Comparison of ENCODE assay signal across 10 cellular contexts in genomic region chr2:156110890-156111289, GRCh38.
DNase-seq lines count a peak whose midpoint lies in the region; ATAC-seq, FAIRE-seq and TF ChIP-seq lines count a peak whose summit lies in the region.
"Had no signal": no experiment of that assay in that cellular context is flagged by ENCODE, and none has a peak within 500 bp of the region (broad histone marks: within the 10 kb centered on the region; RNA-seq: fewer than 3 reads in every experiment).

No MANE protein-coding gene starts in this region.

- no peak for TF ChIP-seq POLR2A in sigmoid colon (IDR thresholded peaks at IDR 0.05)

- no peak overlapping the region for H3K9ac ChIP-seq in keratinocyte (ENCODE audit: control insufficient read depth, extremely low read depth, insufficient read depth, low read length)

- no peaks in the 10 kb centered on the region for H3K36me3 ChIP-seq in OCI-LY7 (ENCODE audit: insufficient read depth, low read length)
- H3K36me3 ChIP-seq in keratinocyte (ENCODE audit: control insufficient read depth in 2 of 2, extremely low read depth in 1 of 2, insufficient read depth in 2 of 2, low read length in 2 of 2), result no peaks in the 10 kb centered on the region
- H3K36me3 ChIP-seq in sigmoid colon, result no peaks in the 10 kb centered on the region
- H3K36me3 ChIP-seq: neutrophil had no signal

- no peak overlapping the region for H3K27ac ChIP-seq in CD4-positive, alpha-beta T cell (ENCODE audit: low read depth, low read length)
- H3K27ac ChIP-seq in OCI-LY7 (ENCODE audit: low read depth, low read length, poor library complexity, severe bottlenecking) (no peak overlapping the region), keratinocyte (ENCODE audit: control insufficient read depth, insufficient read depth, low read length) (no peak overlapping the region), sigmoid colon (no peak overlapping the region)
- H3K27ac ChIP-seq: neutrophil had no signal

- H4K20me1 ChIP-seq in OCI-LY7 (ENCODE audit: insufficient read depth, low read length) (no peaks in the 10 kb centered on the region), keratinocyte (ENCODE audit: control insufficient read depth, extremely low read depth, insufficient read depth, low read length) (no peaks in the 10 kb centered on the region)

- H3K27me3 Mint-ChIP-seq in CD4-positive, alpha-beta T cell, result no peaks in the 10 kb centered on the region
- H3K27me3 Mint-ChIP-seq: activated naive CD8-positive, alpha-beta T cell had no signal

- CTCF ChIA-PET in CD4-positive, alpha-beta T cell (lab: Charles Lee), result no interaction called here
- CTCF ChIA-PET in OCI-LY7 (lab: Charles Lee; ENCODE audit: unreplicated experiment), result no interaction called here

- no peaks in the 10 kb centered on the region for H3K4me1 ChIP-seq in OCI-LY7 (ENCODE audit: insufficient read depth, low read length, poor library complexity, severe bottlenecking)
- peaks cover 16% of the 10 kb centered on the region for H3K4me1 ChIP-seq in keratinocyte (ENCODE audit: control insufficient read depth, extremely low read depth, insufficient read depth, low read length)
- H3K4me1 ChIP-seq in sigmoid colon, result no peaks in the 10 kb centered on the region

- no peaks in the 10 kb centered on the region for H3K36me3 Mint-ChIP-seq in CD4-positive, alpha-beta T cell (ENCODE audit: low read depth)
- H3K36me3 Mint-ChIP-seq: activated naive CD8-positive, alpha-beta T cell had no signal

- no peak for TF ChIP-seq CTCF in CD4-positive, alpha-beta T cell (IDR thresholded peaks at IDR 0.05)
- TF ChIP-seq CTCF in OCI-LY7 (conservative IDR thresholded peaks at IDR 0.05; ENCODE audit: low read length) (peak; percentile 48), keratinocyte (optimal IDR thresholded peaks at IDR 0.05 in 1 of 3, IDR thresholded peaks at IDR 0.05 in 1 of 3, conservative IDR thresholded peaks at IDR 0.05 in 1 of 3; ENCODE audit: extremely low read depth in 1 of 3, insufficient read depth in 2 of 3, low read length in 3 of 3) (peak; percentile 31 to 44 (median 39)), sigmoid colon (IDR thresholded peaks at IDR 0.05) (no peak)

- no peaks in the 10 kb centered on the region for H3K9me2 ChIP-seq in OCI-LY7 (ENCODE audit: insufficient read depth, low read length)

- dilution Hi-C loops in keratinocyte (cut with MboI; ENCODE audit: extremely low pct_ligation_motif_present, low sequenced_read_pairs), result no loop called here

- H3K27me3 ChIP-seq in CD4-positive, alpha-beta T cell (ENCODE audit: control insufficient read depth, insufficient read depth, low read length), result no peaks in the 10 kb centered on the region
- H3K27me3 ChIP-seq in keratinocyte (ENCODE audit: control insufficient read depth, extremely low read depth, insufficient read depth, low read length), result no peaks in the 10 kb centered on the region
- H3K27me3 ChIP-seq in sigmoid colon, result no peaks in the 10 kb centered on the region
- H3K27me3 ChIP-seq: neutrophil had no signal

- H2AFZ ChIP-seq in OCI-LY7 (ENCODE audit: low read length) (no peak overlapping the region), keratinocyte (ENCODE audit: control insufficient read depth, low read length) (no peak overlapping the region)

- H3K79me2 ChIP-seq in OCI-LY7 (ENCODE audit: insufficient read depth, low read depth, low read length) (no peaks in the 10 kb centered on the region), keratinocyte (ENCODE audit: control insufficient read depth, insufficient read depth, low read length) (no peaks in the 10 kb centered on the region)

- no peak overlapping the region for H3K27ac Mint-ChIP-seq in CD4-positive, alpha-beta T cell
- H3K27ac Mint-ChIP-seq: activated naive CD8-positive, alpha-beta T cell had no signal

- no peak overlapping the region for H3K4me3 Mint-ChIP-seq in CD4-positive, alpha-beta T cell
- H3K4me3 Mint-ChIP-seq: activated naive CD8-positive, alpha-beta T cell had no signal

- POLR2A ChIA-PET in CD4-positive, alpha-beta T cell (lab: Charles Lee), result no interaction called here
- POLR2A ChIA-PET in OCI-LY7 (lab: Charles Lee), result interaction anchor here (0.6 to 1.1 kb wide), 6 partner anchors 9 to 880 kb away, joined by 3 to 10 read pairs (median 4); no protein-coding TSS in a partner anchor

- intact Hi-C loops in CD4-positive, alpha-beta T cell (cut with DNase I, micrococcal nuclease), result no loop called here
- intact Hi-C loops in OCI-LY7 (cut with micrococcal nuclease; ENCODE audit: unreplicated experiment) (no loop called here), sigmoid colon (cut with DNase I) (no loop called here)

- no TSS peak for BruUV-seq in OCI-LY7 (replicated peaks; lab: Mats Ljungman, UMichigan)

- H3K9me3 Mint-ChIP-seq in CD4-positive, alpha-beta T cell, result no peaks in the 10 kb centered on the region

- no peak for FAIRE-seq in keratinocyte (lab: Jason Lieb, UNC)

- peak in 1 of 10 experiments; percentile 4 for DNase-seq in CD4-positive, alpha-beta T cell
- DNase-seq in OCI-LY7 (ENCODE audit: low spot score) (peak; percentile 15), keratinocyte (ENCODE audit: low read depth, low spot score) (no peak), NCI-H2196 treated with DMSO at 0.1 percent for 48 hours (lab: John Stamatoyannopoulos, UW; ENCODE audit: unreplicated experiment) (no peak), sigmoid colon (no peak), OCI-M2 (lab: John Stamatoyannopoulos, UW; ENCODE audit: unreplicated experiment) (no peak)

- TF ChIP-seq EP300 in sigmoid colon (IDR thresholded peaks at IDR 0.05), result no peak

- no peaks in the 10 kb centered on the region for H3K9me3 ChIP-seq in CD4-positive, alpha-beta T cell (ENCODE audit: control insufficient read depth, low read length)
- H3K9me3 ChIP-seq in OCI-LY7 (ENCODE audit: low read length) (no peaks in the 10 kb centered on the region), keratinocyte (ENCODE audit: control insufficient read depth, low read depth, low read length) (no peaks in the 10 kb centered on the region), sigmoid colon (peaks cover 0 to 2% (median 0%) of the 10 kb centered on the region in 4 donors)
- H3K9me3 ChIP-seq: neutrophil had no signal

- no peaks in the 10 kb centered on the region for H3K4me1 Mint-ChIP-seq in CD4-positive, alpha-beta T cell (ENCODE audit: low read depth)

- no peak overlapping the region for H3K4me3 ChIP-seq in OCI-LY7 (ENCODE audit: low read depth, low read length, poor library complexity, severe bottlenecking)
- H3K4me3 ChIP-seq in keratinocyte (ENCODE audit: control insufficient read depth in 2 of 3, extremely low read depth in 1 of 3, insufficient read depth in 2 of 3, low read depth in 1 of 3, low read length in 3 of 3), result no peak overlapping the region
- no peak overlapping the region for H3K4me3 ChIP-seq in sigmoid colon

- WGBS in sigmoid colon, 2 donors, result 38 to 44% methylated on average over 2 of the region's 2 CpGs

- peak; percentile 49 for ATAC-seq in CD4-positive, alpha-beta T cell (ENCODE audit: poor library complexity)
- peak; percentile 98 for ATAC-seq in GM18907 (IDR thresholded peaks at IDR 0.05; ENCODE audit: unreplicated experiment)
- peak; percentile 97 for ATAC-seq in HG03039 (IDR thresholded peaks at IDR 0.05; ENCODE audit: unreplicated experiment)

- no peaks in the 10 kb centered on the region for H3K9me1 ChIP-seq in keratinocyte (ENCODE audit: control insufficient read depth, extremely low read depth, insufficient read depth, low read length)

- H3K4me2 ChIP-seq in OCI-LY7 (ENCODE audit: low read length), result no peak overlapping the region
- H3K4me2 ChIP-seq in keratinocyte (ENCODE audit: control insufficient read depth, extremely low read depth, insufficient read depth, low read depth, low read length), result no peak overlapping the region

Comparison
In these comparisons a context has a peak if more than half of its experiments do, and no peak if none do; other contexts are left out.
1. CTCF ChIP-seq: peak in OCI-LY7 (single experiment) and keratinocyte (3 of 3); none in CD4-positive, alpha-beta T cell (single experiment) and sigmoid colon (0 of 4).
2. Peak in every context shown above with its lines, with median percentiles within 50 percentile points of each other: ATAC-seq.